In the genomic region with DNA sequence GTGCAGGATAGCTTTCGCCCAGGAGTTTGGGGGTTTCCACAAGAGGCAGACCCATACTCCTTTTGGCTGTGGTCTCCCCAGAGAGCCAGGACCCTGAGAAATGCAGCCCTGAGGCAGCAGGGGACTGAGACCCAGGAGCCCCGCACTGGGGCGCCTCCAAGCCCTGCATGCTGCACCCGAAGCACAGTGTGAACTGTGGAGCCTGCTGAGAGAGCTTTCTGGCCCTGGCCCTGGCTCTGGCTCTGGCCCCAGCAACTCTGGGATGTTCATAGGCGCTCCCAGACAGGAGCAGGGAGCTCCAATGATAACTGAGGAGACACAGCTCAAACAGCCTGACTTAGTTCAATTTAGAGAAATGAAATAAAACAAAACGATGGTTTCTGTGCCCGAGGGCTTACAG, we compare ENCODE assay signal across 21 cellular contexts.
DNase-seq lines count a peak whose midpoint lies in the region; FAIRE-seq and TF ChIP-seq lines count a peak whose summit lies in the region.
"Had no signal": no experiment of that assay in that cellular context is flagged by ENCODE, and none has a peak within 500 bp of the region (broad histone marks: within the 10 kb centered on the region; RNA-seq: fewer than 3 reads in every experiment).

No MANE protein-coding gene starts in this region.

- intact Hi-C loops in left ventricle myocardium inferior (cut with micrococcal nuclease) = no loop called here
- intact Hi-C loops in sigmoid colon (cut with DNase I) = no loop called here
- intact Hi-C loops in vagina (cut with DNase I) = no loop called here

- H4K91ac ChIP-seq in H1 (replicated peaks; ENCODE audit: insufficient read length, low read length) = no peak overlapping the region

- no peak overlapping the region for H3K4me2 ChIP-seq in H1 (ENCODE audit: insufficient read depth in 1 of 2, low read depth in 2 of 2, low read length in 2 of 2)
- H3K4me2 ChIP-seq: KMS-11 had no signal

- 0 out of 2 replicates have a peak overlapping the region, but pooled peaks have one; percentile 60 for H3K18ac ChIP-seq in H1 (ENCODE audit: extremely low read depth, low read length)

- H2BK120ac ChIP-seq in H1 (replicated peaks; ENCODE audit: low read depth, low read length) = no peak overlapping the region

- no peak overlapping the region for H2BK20ac ChIP-seq in H1 (ENCODE audit: low read length)

- H3K9me3 ChIP-seq in right atrium auricular region (no peaks in the 10 kb centered on the region), left ventricle myocardium inferior (replicated peaks) (no peaks in the 10 kb centered on the region), H1 (ENCODE audit: insufficient read depth in 2 of 2, low read depth in 1 of 2, low read length in 1 of 2) (no peaks in the 10 kb centered on the region), sigmoid colon (no peaks in the 10 kb centered on the region), vagina (no peaks in the 10 kb centered on the region)

- no peaks in the 10 kb centered on the region for H3K79me2 ChIP-seq in H1 (ENCODE audit: control insufficient read depth in 1 of 2, insufficient read depth in 2 of 2, low read length in 2 of 2)

- H3K23ac ChIP-seq in H1 (ENCODE audit: insufficient read length) = no peak overlapping the region

- H2BK15ac ChIP-seq in H1 (ENCODE audit: low read length) = no peak overlapping the region

- 85% methylated on average over 6 of the region's 7 CpGs; no CpG with 5 or more reads in 1 of the 2 experiments for WGBS in H1 (ENCODE audit: extremely low coverage in 1 of 2, insufficient coverage in 1 of 2, insufficient read length in 1 of 2, insufficient replicate concordance in 2 of 2, low coverage in 1 of 2, low lambda C conversion rate in 2 of 2, missing lambda C conversion rate in 1 of 2), 2 experiments
- 86 to 88% methylated on average over 7 of the region's 7 CpGs for WGBS in sigmoid colon, 2 donors

- H3K4ac ChIP-seq in H1 (replicated peaks; ENCODE audit: insufficient read length, low read depth, low read length) = no peak overlapping the region

- H3K4me1 ChIP-seq in right atrium auricular region = no peaks in the 10 kb centered on the region
- no peaks in the 10 kb centered on the region for H3K4me1 ChIP-seq in left ventricle myocardium inferior
- peaks cover 0 to 5% (median 2%) of the 10 kb centered on the region in 4 experiments; a peak in 2 of 7 replicates for H3K4me1 ChIP-seq in H1 (replicated peaks in 1 of 4; ENCODE audit: control insufficient read depth in 3 of 4, insufficient read depth in 4 of 4, low read length in 3 of 4)
- no peaks in the 10 kb centered on the region for H3K4me1 ChIP-seq in sigmoid colon
- H3K4me1 ChIP-seq in vagina = no peaks in the 10 kb centered on the region

- peak overlapping the region; percentile 63; the same call in 1 of the 2 replicates for H2AFZ ChIP-seq in H1 (ENCODE audit: low read length)

- no peak overlapping the region for H4K5ac ChIP-seq in H1 (ENCODE audit: insufficient read length, low read depth, low read length)

- TF ChIP-seq POLR2A in H1 (IDR thresholded peaks at IDR 0.05; ENCODE audit: control extremely low read depth in 1 of 2, low read depth in 2 of 2, low read length in 2 of 2) (no peak), sigmoid colon (IDR thresholded peaks at IDR 0.05) (no peak), vagina (IDR thresholded peaks at IDR 0.05) (no peak)

- TF ChIP-seq EP300 in H1 (IDR thresholded peaks at IDR 0.05; ENCODE audit: borderline replicate concordance in 1 of 2, low read depth in 2 of 2, low read length in 2 of 2) = no peak
- no peak for TF ChIP-seq EP300 in sigmoid colon (IDR thresholded peaks at IDR 0.05)

- H3K14ac ChIP-seq in H1 (ENCODE audit: insufficient read length) = no peak overlapping the region

- H2BK12ac ChIP-seq in H1 (ENCODE audit: low read depth, low read length) = no peak overlapping the region

- H3K23me2 ChIP-seq in H1 (ENCODE audit: low read depth, low read length) = no peaks in the 10 kb centered on the region

- H3K79me1 ChIP-seq in H1 (ENCODE audit: low read depth, low read length) = no peaks in the 10 kb centered on the region

- POLR2A ChIA-PET in H1 (lab: Charles Lee; ENCODE audit: partially characterized antibody) = no interaction called here

- no peak overlapping the region for H3K56ac ChIP-seq in H1 (replicated peaks; ENCODE audit: insufficient read length, low read depth, low read length)

- peak; percentile 11 for DNase-seq in right atrium auricular region (ENCODE audit: low spot score)
- DNase-seq in left ventricle myocardium inferior = no peak
- DNase-seq in H1 (ENCODE audit: low read depth in 1 of 2, low spot score in 2 of 2) = peak in 1 of 2 experiments; percentile 43
- DNase-seq in sigmoid colon = peak; percentile 11
- peak; percentile 55 to 77 for DNase-seq in vagina (ENCODE audit: extremely low spot score in 2 of 2)
- no peak for DNase-seq in stimulated activated CD4-positive, alpha-beta T cell treated with anti-CD3 and anti-CD28 coated beads, Interleukin-4, amount 100 ng/mL, for 4 hours
- DNase-seq in NCI-H187 (lab: John Stamatoyannopoulos, UW) = no peak
- DNase-seq: Calu3, DMS79 treated with DMSO at 0.1 percent for 48 hours, GF-D8, H7, IMR-90, MM.1S, NCI-H2029 treated with DMSO at 0.1 percent for 48 hours, NCI-H2227 treated with DMSO at 0.1 percent for 48 hours, NCI-H526 treated with DMSO at 0.1 percent for 48 hours, RPMI8226, SHP77 treated with DMSO at 0.1 percent for 48 hours had no signal

- no peak overlapping the region for H3K4me3 ChIP-seq in right atrium auricular region
- no peak overlapping the region for H3K4me3 ChIP-seq in left ventricle myocardium inferior
- no peak overlapping the region for H3K4me3 ChIP-seq in H1 (ENCODE audit: extremely low read depth in 1 of 4, insufficient read depth in 2 of 4, low read depth in 3 of 4, low read length in 4 of 4)
- H3K4me3 ChIP-seq in sigmoid colon = no peak overlapping the region
- no peak overlapping the region for H3K4me3 ChIP-seq in vagina

- CTCF ChIA-PET in H1 (lab: Charles Lee; ENCODE audit: partially characterized antibody) = interaction anchor here (0.6 to 1.7 kb wide), 4 partner anchors 14 to 420 kb away, joined by 3 to 4 read pairs (median 4); no protein-coding TSS in a partner anchor

- no peaks in the 10 kb centered on the region for H4K20me1 ChIP-seq in H1 (replicated peaks in 1 of 2; ENCODE audit: control insufficient read depth in 1 of 2, insufficient read depth in 2 of 2, low read length in 2 of 2)

- TF ChIP-seq RAD21 in H1 (IDR thresholded peaks at IDR 0.05 in 1 of 2, conservative IDR thresholded peaks at IDR 0.05 in 1 of 2; ENCODE audit: low read depth in 2 of 2, low read length in 2 of 2) = no peak

- no peak overlapping the region for H3K27ac ChIP-seq in right atrium auricular region
- no peak overlapping the region for H3K27ac ChIP-seq in left ventricle myocardium inferior (replicated peaks)
- H3K27ac ChIP-seq in H1 (ENCODE audit: low read depth, low read length) = no peak overlapping the region
- no peak overlapping the region for H3K27ac ChIP-seq in sigmoid colon
- no peak overlapping the region for H3K27ac ChIP-seq in vagina
- H3K27ac ChIP-seq: KMS-11 had no signal

- H2AK5ac ChIP-seq in H1 (ENCODE audit: low read depth, low read length) = no peak overlapping the region

- no peaks in the 10 kb centered on the region for H3K27me3 ChIP-seq in right atrium auricular region
- H3K27me3 ChIP-seq in left ventricle myocardium inferior (ENCODE audit: low read depth) = peaks cover 15% of the 10 kb centered on the region
- no peaks in the 10 kb centered on the region for H3K27me3 ChIP-seq in H1 (replicated peaks in 1 of 4; ENCODE audit: control insufficient read depth in 3 of 4, extremely low read depth in 1 of 4, insufficient read depth in 3 of 4, low read length in 3 of 4)
- H3K27me3 ChIP-seq in sigmoid colon = no peaks in the 10 kb centered on the region
- no peaks in the 10 kb centered on the region for H3K27me3 ChIP-seq in vagina

- 0 out of 7 replicates have a peak overlapping the region, but pooled peaks of 1 of the 4 experiments have one; percentile 7 for H3K9ac ChIP-seq in H1 (replicated peaks in 1 of 4; ENCODE audit: extremely low read depth in 1 of 4, low read depth in 3 of 4, low read length in 3 of 4)
- H3K9ac ChIP-seq: KMS-11 had no signal

- FAIRE-seq in H1 (lab: Jason Lieb, UNC) = no peak
- FAIRE-seq: GM12891, HTR-8/SVneo had no signal

- H3K36me3 ChIP-seq in right atrium auricular region = no peaks in the 10 kb centered on the region
- no peaks in the 10 kb centered on the region for H3K36me3 ChIP-seq in left ventricle myocardium inferior
- H3K36me3 ChIP-seq in H1 (ENCODE audit: control insufficient read depth in 2 of 4, insufficient read depth in 4 of 4, low read length in 3 of 4) = no peaks in the 10 kb centered on the region
- H3K36me3 ChIP-seq in sigmoid colon = no peaks in the 10 kb centered on the region
- H3K36me3 ChIP-seq in vagina = no peaks in the 10 kb centered on the region

- H4K8ac ChIP-seq in H1 (ENCODE audit: extremely low read depth, insufficient read depth, low read length) = no peak overlapping the region

- TF ChIP-seq CTCF in right atrium auricular region (IDR thresholded peaks at IDR 0.05) (no peak), left ventricle myocardium inferior (IDR thresholded peaks at IDR 0.05; ENCODE audit: borderline replicate concordance) (no peak), H1 (IDR thresholded peaks at IDR 0.05; ENCODE audit: control extremely low read depth in 1 of 3, insufficient read depth in 1 of 3, low read depth in 1 of 3, low read length in 3 of 3) (no peak), sigmoid colon (IDR thresholded peaks at IDR 0.05) (no peak), vagina (IDR thresholded peaks at IDR 0.05) (no peak)

- no peak overlapping the region for H2BK5ac ChIP-seq in H1 (ENCODE audit: low read depth, low read length)

TF ChIP-seq in H1, 55 proteins besides CTCF, POLR2A, EP300 and RAD21:
- TF ChIP-seq, protein P1, sequence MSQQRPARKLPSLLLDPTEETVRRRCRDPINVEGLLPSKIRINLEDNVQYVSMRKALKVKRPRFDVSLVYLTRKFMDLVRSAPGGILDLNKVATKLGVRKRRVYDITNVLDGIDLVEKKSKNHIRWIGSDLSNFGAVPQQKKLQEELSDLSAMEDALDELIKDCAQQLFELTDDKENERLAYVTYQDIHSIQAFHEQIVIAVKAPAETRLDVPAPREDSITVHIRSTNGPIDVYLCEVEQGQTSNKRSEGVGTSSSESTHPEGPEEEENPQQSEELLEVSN (IDR thresholded peaks at IDR 0.05) = no peak
- TF ChIP-seq RBBP5 (IDR thresholded peaks at IDR 0.05; ENCODE audit: borderline replicate concordance, low read depth, low read length) (no peak), BRCA1 (IDR thresholded peaks at IDR 0.05; ENCODE audit: low read depth, low read length) (no peak), SAP30 (IDR thresholded peaks at IDR 0.05; ENCODE audit: insufficient read depth, insufficient replicate concordance, low read length) (no peak), SP1 (IDR thresholded peaks at IDR 0.05; ENCODE audit: low read depth, low read length) (no peak)

Comparison
In these comparisons a context has a peak if more than half of its experiments do, and no peak if none do; other contexts are left out.
1. DNase-seq: peak in right atrium auricular region (single experiment), sigmoid colon (single experiment) and vagina (2 of 2); none in left ventricle myocardium inferior (single experiment), stimulated activated CD4-positive, alpha-beta T cell treated with anti-CD3 and anti-CD28 coated beads, Interleukin-4, amount 100 ng/mL, for 4 hours (0 of 2) and NCI-H187 (0 of 2).